ENCODE assay signal across 1 cellular context in the genomic region with DNA sequence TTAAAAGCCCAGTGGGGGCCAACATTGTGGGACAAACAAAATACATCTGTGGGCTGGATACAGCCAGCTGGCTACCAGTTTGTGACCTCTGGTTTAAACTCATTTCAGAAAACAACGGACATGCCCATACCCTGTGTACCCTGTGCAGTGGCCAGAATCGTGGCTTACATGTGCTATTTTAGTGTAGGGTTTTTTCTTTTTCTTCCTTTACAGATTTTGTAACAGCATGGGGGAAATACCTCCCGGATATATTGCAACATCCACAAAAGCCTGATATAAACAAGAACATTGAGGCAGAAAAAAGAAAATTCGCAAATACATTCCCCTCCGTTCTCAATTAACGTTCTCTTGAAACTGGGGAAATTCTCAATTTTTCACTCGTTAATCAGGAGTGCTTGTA.
A peak's percentile ranks its signal among the peaks of the same experiment; 100 is the strongest.
TF ChIP-seq lines count a peak whose summit lies in the region.

No MANE protein-coding gene starts in this region.

TF ChIP-seq in H1, 55 proteins besides CTCF, POLR2A, EP300 and RAD21:
- peak; percentile 33; the same call in 1 of the 2 replicates for TF ChIP-seq CEBPB (IDR thresholded peaks at IDR 0.05; ENCODE audit: low read depth, low read length)
- TF ChIP-seq, protein P1, sequence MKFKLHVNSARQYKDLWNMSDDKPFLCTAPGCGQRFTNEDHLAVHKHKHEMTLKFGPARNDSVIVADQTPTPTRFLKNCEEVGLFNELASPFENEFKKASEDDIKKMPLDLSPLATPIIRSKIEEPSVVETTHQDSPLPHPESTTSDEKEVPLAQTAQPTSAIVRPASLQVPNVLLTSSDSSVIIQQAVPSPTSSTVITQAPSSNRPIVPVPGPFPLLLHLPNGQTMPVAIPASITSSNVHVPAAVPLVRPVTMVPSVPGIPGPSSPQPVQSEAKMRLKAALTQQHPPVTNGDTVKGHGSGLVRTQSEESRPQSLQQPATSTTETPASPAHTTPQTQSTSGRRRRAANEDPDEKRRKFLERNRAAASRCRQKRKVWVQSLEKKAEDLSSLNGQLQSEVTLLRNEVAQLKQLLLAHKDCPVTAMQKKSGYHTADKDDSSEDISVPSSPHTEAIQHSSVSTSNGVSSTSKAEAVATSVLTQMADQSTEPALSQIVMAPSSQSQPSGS (IDR thresholded peaks at IDR 0.05; ENCODE audit: low read length) = no peak
